In the genomic region with DNA sequence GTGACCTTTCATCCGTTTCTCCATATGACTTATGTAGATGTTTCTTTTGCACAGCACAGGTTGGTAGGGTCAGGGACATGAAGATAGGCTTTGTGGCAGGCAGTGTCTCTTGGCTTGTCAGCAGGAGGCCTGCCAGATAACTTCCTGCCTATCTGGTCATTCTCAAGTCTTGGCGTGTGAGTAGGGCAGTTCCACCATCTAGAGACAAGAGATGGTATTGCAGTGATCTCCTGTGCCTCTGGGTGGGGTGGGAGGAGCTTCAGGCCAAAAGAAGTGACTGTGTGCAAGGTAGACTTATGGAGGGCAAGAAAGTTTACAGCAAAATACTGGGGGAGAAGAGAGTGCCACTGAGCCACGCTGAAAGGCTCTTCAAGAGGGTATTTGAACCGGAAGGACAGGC, we compare ENCODE assay signal across 7 cellular contexts. TPM values are rescaled to one million over a fixed set of nuclear protein-coding genes. Genes with fewer than 3 reads are reported as not detected.
A peak's percentile ranks its signal among the peaks of the same experiment; 100 is the strongest.
DNase-seq lines count a peak whose midpoint lies in the region; TF ChIP-seq lines count a peak whose summit lies in the region.

No MANE protein-coding gene starts in this region.

- in situ Hi-C loops in HAP-1 (cut with MboI; ENCODE audit: low sequenced_read_pairs) = no loop called here

- H3K27me3 ChIP-seq in HAP-1 (ENCODE audit: low read depth) (no peaks in the 10 kb centered on the region), Loucy (ENCODE audit: insufficient read depth, low read length, poor library complexity, severe bottlenecking) (no peaks in the 10 kb centered on the region), left ventricle myocardium inferior (ENCODE audit: low read depth) (no peaks in the 10 kb centered on the region)

- TF ChIP-seq CTCF in GM12864 (IDR thresholded peaks at IDR 0.05; ENCODE audit: low read depth, low read length, missing control alignments) (peak; percentile 92), Loucy (conservative IDR thresholded peaks at IDR 0.05; ENCODE audit: low read length) (peak; percentile 93), left ventricle myocardium inferior (IDR thresholded peaks at IDR 0.05; ENCODE audit: borderline replicate concordance) (peak; percentile 88), retinal pigment epithelial cell (conservative IDR thresholded peaks at IDR 0.05; ENCODE audit: low read depth, low read length) (peak; percentile 83)

- H3K27ac ChIP-seq in left ventricle myocardium inferior (replicated peaks) = peak overlapping the region; percentile 60

- DNase-seq in GM12864 (ENCODE audit: low read depth) (peak; percentile 83), HAP-1 (ENCODE audit: low spot score in 2 of 2) (peak; percentile 72 to 79), SW 1271 (lab: John Stamatoyannopoulos, UW) (peak; percentile 53 to 64), left ventricle myocardium inferior (peak; percentile 44), retinal pigment epithelial cell (ENCODE audit: low read depth) (peak; percentile 22)
- peak; percentile 38 for DNase-seq in activated naive CD8-positive, alpha-beta T cell treated with anti-CD3 and anti-CD28 coated beads, Interleukin-2, amount 50 U/mL, for 16 hours (ENCODE audit: low read depth, low spot score)

- H3K4me1 ChIP-seq in HAP-1 = no peaks in the 10 kb centered on the region
- H3K4me1 ChIP-seq in Loucy (ENCODE audit: insufficient read depth, low read length, poor library complexity, severe bottlenecking) = peaks cover 71% of the 10 kb centered on the region
- peaks cover 97% of the 10 kb centered on the region for H3K4me1 ChIP-seq in left ventricle myocardium inferior

- no peak overlapping the region for H3K4me3 ChIP-seq in GM12864 (ENCODE audit: low read depth, low read length)
- H3K4me3 ChIP-seq in HAP-1 = no peak overlapping the region
- H3K4me3 ChIP-seq in Loucy (ENCODE audit: low read length, poor library complexity, severe bottlenecking) = peak overlapping the region; percentile 64
- no peak overlapping the region for H3K4me3 ChIP-seq in left ventricle myocardium inferior
- no peak overlapping the region for H3K4me3 ChIP-seq in retinal pigment epithelial cell (ENCODE audit: low read length)

- no peaks in the 10 kb centered on the region; the same call in 1 of the 2 replicates for H3F3A ChIP-seq in Loucy (ENCODE audit: low read depth)

- peaks cover 72% of the 10 kb centered on the region for H3K79me2 ChIP-seq in Loucy (ENCODE audit: insufficient read depth, low read length)

- peaks cover 3% of the 10 kb centered on the region for H4K20me1 ChIP-seq in Loucy (ENCODE audit: insufficient read depth, low read length, poor library complexity, severe bottlenecking)

- H3K36me3 ChIP-seq in HAP-1 (replicated peaks) = peaks cover 25% of the 10 kb centered on the region
- H3K36me3 ChIP-seq in Loucy (ENCODE audit: insufficient read depth, low read length) = peaks cover 13% of the 10 kb centered on the region; the same call in 1 of the 2 replicates
- H3K36me3 ChIP-seq in left ventricle myocardium inferior = peaks cover 20% of the 10 kb centered on the region

- H3K9me2 ChIP-seq in Loucy (replicated peaks; ENCODE audit: low read depth, low read length) = no peaks in the 10 kb centered on the region

- H3K9ac ChIP-seq in Loucy (ENCODE audit: low read depth, low read length, poor library complexity, severe bottlenecking) = peak overlapping the region; percentile 66

- H2AFZ ChIP-seq in Loucy (ENCODE audit: low read length) = no peak overlapping the region

- H3K9me3 ChIP-seq in HAP-1 (no peaks in the 10 kb centered on the region), Loucy (ENCODE audit: insufficient read depth, low read depth, low read length) (no peaks in the 10 kb centered on the region), left ventricle myocardium inferior (replicated peaks) (no peaks in the 10 kb centered on the region)

- H3K4me2 ChIP-seq in Loucy (ENCODE audit: low read depth, low read length, poor library complexity, severe bottlenecking) = peak overlapping the region; percentile 89

- intact Hi-C loops in left ventricle myocardium inferior (cut with micrococcal nuclease) = no loop called here

RNA-seq across cellular contexts. Expression of gene TEX264, which starts 11.0 kb away (rescaled TPM):
- 33.9 TPM for total RNA-seq in left ventricle myocardium inferior

RNA-seq across cellular contexts. Expression of gene GRM2, which starts 24.8 kb away (rescaled TPM):
- total RNA-seq in left ventricle myocardium inferior = 0.41 TPM

Comparison
In these comparisons a context has a peak if more than half of its experiments do, and no peak if none do; other contexts are left out.
1. DNase-seq: peak in every context shown above with its lines; median percentile 83 in GM12864; 76 in HAP-1; 58 in SW 1271; 44 in left ventricle myocardium inferior; 38 in activated naive CD8-positive, alpha-beta T cell treated with anti-CD3 and anti-CD28 coated beads, Interleukin-2, amount 50 U/mL, for 16 hours; 22 in retinal pigment epithelial cell.